ENCODE assay signal across 8 cellular contexts in the genomic region with DNA sequence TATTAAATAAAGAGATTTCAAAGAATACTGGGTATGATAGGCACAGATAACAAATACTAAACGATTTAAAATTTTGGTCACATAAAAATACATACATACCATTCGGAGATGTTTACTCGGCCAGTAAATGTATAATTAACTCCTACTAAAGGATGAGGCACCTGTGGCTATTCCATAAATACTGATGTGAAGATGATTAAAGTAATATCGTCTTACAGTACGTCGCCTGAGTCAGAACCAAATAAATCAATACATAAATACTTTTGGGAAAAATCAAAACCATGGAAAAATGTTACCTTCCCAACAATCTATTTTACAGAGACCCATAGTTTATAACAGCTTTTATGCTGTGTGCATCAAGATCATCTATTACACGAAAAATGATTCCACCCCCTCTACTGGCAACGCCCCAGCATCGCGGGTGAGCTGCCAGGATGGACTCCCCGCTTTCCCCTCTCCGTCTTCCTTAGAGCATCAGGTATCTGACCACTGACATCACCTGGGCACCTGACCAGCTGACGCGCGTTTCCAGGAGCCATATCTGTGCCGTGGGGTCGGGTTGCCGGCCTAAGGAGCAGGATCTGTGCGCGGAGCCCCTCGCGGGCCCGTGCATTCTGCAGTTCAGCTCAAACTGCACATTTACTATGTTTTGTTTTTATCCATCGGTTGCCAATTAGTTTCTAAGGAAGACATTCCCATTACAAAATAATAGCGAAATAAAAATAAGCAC. TPM values are rescaled to one million over a fixed set of nuclear protein-coding genes. Genes with fewer than 3 reads are reported as not detected.
DNase-seq lines count a peak whose midpoint lies in the region; ATAC-seq and TF ChIP-seq lines count a peak whose summit lies in the region.

No MANE protein-coding gene starts in this region.

- no peak for TF ChIP-seq CTCF in lower leg skin (IDR thresholded peaks at IDR 0.05)

- DNase-seq in NCI-H526 (lab: John Stamatoyannopoulos, UW) (peak; percentile 94 to 96), dermis microvascular lymphatic vessel endothelial cell (ENCODE audit: low read depth in 2 of 2) (peak; percentile 30 to 66), lower leg skin (ENCODE audit: low spot score in 2 of 2) (peak; percentile 32 to 90)
- peak; percentile 29 to 42 for DNase-seq in activated CD4-positive, alpha-beta T cell treated with anti-CD3 and anti-CD28 coated beads, Interleukin-2, amount 50 U/mL, for 24 hours (ENCODE audit: low read depth in 1 of 2, low spot score in 1 of 2)
- peak; percentile 29 to 46 (median 44) for DNase-seq in stimulated activated CD4-positive, alpha-beta T cell treated with anti-CD3 and anti-CD28 coated beads, TNF-alpha, amount 100 ng/mL, for 48 hours (ENCODE audit: low read depth in 3 of 3)

- no peaks in the 10 kb centered on the region for H3K36me3 ChIP-seq in BLaER1 treated with 17β-estradiol and CSF1 and Interleukin-3, amounts not matched to agents 10 nM and 100 nM

- H3K27ac ChIP-seq in BLaER1 treated with 17β-estradiol and CSF1 and Interleukin-3, amounts not matched to agents 10 nM and 100 nM: peak overlapping the region; percentile 37 to 89 (median 84); a peak in 21 of 22 replicates

- peak overlapping the region; percentile 80 to 92 (median 87) for H3K9ac ChIP-seq in BLaER1 treated with 17β-estradiol and CSF1 and Interleukin-3, amounts not matched to agents 10 nM and 100 nM

- intact Hi-C loops in lower leg skin (cut with DNase I; ENCODE audit: low total_unique reads): loop anchor here (10.0 kb wide), 1 partner anchor 286 kb away; no protein-coding TSS in a partner anchor

- H3K9me3 ChIP-seq in BLaER1 treated with 17β-estradiol and CSF1 and Interleukin-3, amounts not matched to agents 10 nM and 100 nM (replicated peaks in 1 of 11): no peaks in the 10 kb centered on the region

- no peak for TF ChIP-seq POLR2A in lower leg skin (IDR thresholded peaks at IDR 0.05)

- H4K20me1 ChIP-seq in BLaER1 treated with 17β-estradiol and CSF1 and Interleukin-3, amounts not matched to agents 10 nM and 100 nM: no peaks in the 10 kb centered on the region

- H3K4me3 ChIP-seq in BLaER1 treated with 17β-estradiol and CSF1 and Interleukin-3, amounts not matched to agents 10 nM and 100 nM: peak overlapping the region; percentile 67 to 95 (median 84)
- peak overlapping the region; percentile 60 for H3K4me3 ChIP-seq in lower leg skin (ENCODE audit: low read depth, poor library complexity, severe bottlenecking)

- peak overlapping the region; percentile 81 to 97 (median 88) for H3K4me2 ChIP-seq in BLaER1 treated with 17β-estradiol and CSF1 and Interleukin-3, amounts not matched to agents 10 nM and 100 nM

- ATAC-seq in GM19328 (IDR thresholded peaks at IDR 0.05; ENCODE audit: unreplicated experiment): peak; percentile 42
- peak; percentile 44 for ATAC-seq in HG03469 (IDR thresholded peaks at IDR 0.05; ENCODE audit: unreplicated experiment)

- 5% methylated on average over 25 of the region's 25 CpGs for WGBS in lower leg skin, 2 donors

- peaks cover 0 to 5% (median 0%) of the 10 kb centered on the region in 10 experiments; a peak in 3 of 20 replicates for H3K4me1 ChIP-seq in BLaER1 treated with 17β-estradiol and CSF1 and Interleukin-3, amounts not matched to agents 10 nM and 100 nM

- H3K27me3 ChIP-seq in BLaER1 treated with 17β-estradiol and CSF1 and Interleukin-3, amounts not matched to agents 10 nM and 100 nM: no peaks in the 10 kb centered on the region

RNA-seq across cellular contexts. Expression of gene ICA1L, which starts 1.0 kb away (rescaled TPM):
- total RNA-seq in dermis microvascular lymphatic vessel endothelial cell: 0.77 and 0.89 TPM in 2 replicates
- total RNA-seq in lower leg skin: 1 to 10 TPM in 2 of 4 donors, under 1 TPM in 2; 0.72 to 3.0 (median 1.4) TPM

RNA-seq across cellular contexts. Expression of gene WDR12, which starts 40.9 kb away (rescaled TPM):
- total RNA-seq in dermis microvascular lymphatic vessel endothelial cell (14.5 and 16.7 TPM in 2 replicates), lower leg skin (10 to 100 TPM in 1 of 4 donors, 1 to 10 TPM in 3; 6.2 to 18.7 (median 7.6) TPM)

RNA-seq across cellular contexts. Expression of gene CARF, which starts 41.5 kb away (rescaled TPM):
- 2.4 and 3.4 TPM in 2 replicates for total RNA-seq in dermis microvascular lymphatic vessel endothelial cell
- total RNA-seq in lower leg skin: 10 to 100 TPM in 2 of 4 donors, 1 to 10 TPM in 2; 9.1 to 12.1 (median 10.2) TPM

Comparison
In these comparisons a context has a peak if more than half of its experiments do, and no peak if none do; other contexts are left out.
1. Peak in every context shown above with its lines: DNase-seq, ATAC-seq, H3K4me3 ChIP-seq and H3K27ac ChIP-seq.
2. DNase-seq: peak in every context shown above with its lines; median percentile 95 in NCI-H526; 61 in lower leg skin; 48 in dermis microvascular lymphatic vessel endothelial cell; 44 in stimulated activated CD4-positive, alpha-beta T cell treated with anti-CD3 and anti-CD28 coated beads, TNF-alpha, amount 100 ng/mL, for 48 hours; 36 in activated CD4-positive, alpha-beta T cell treated with anti-CD3 and anti-CD28 coated beads, Interleukin-2, amount 50 U/mL, for 24 hours.